ENCODE assay signal across 1 cellular context in genomic region chr1:205741681-205742080, GRCh38.
TF ChIP-seq lines count a peak whose summit lies in the region.

No MANE protein-coding gene starts in this region.

TF ChIP-seq in HEK293T, 16 proteins besides CTCF, POLR2A, EP300 and RAD21 (continued from another document):
- TF ChIP-seq FOXA1 (IDR thresholded peaks at IDR 0.05), result no peak
- TF ChIP-seq FOXM1 (IDR thresholded peaks at IDR 0.05; ENCODE audit: borderline replicate concordance), result no peak
- no peak for TF ChIP-seq LEF1 (IDR thresholded peaks at IDR 0.05; ENCODE audit: borderline replicate concordance)
- TF ChIP-seq ELF4 (IDR thresholded peaks at IDR 0.05), result no peak
- no peak for TF ChIP-seq CTBP1 (IDR thresholded peaks at IDR 0.05; ENCODE audit: borderline replicate concordance)
